Comparison of ENCODE assay signal across 8 cellular contexts in the genomic region with DNA sequence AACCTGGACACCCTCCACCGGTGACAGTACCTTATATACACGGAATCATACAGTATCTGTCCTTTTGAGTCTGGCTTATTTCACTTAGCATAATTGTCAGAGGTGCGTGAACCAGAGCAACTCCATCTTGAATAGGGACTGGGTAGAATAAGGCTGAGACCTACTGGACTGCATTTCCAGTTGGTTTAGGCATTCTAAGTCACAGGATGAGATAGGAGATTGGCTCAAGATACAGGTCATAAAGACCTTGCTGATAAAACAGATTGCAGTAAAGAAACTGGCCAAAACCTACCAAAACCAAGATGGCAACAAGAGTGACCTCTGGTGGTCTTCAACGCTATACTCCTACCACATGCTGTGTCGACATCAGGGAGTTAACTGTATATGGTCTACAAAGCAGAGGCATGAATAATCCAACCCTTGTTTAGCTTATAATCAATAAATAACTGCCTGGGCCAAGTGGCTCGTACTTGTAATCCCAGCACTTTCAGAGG. TPM values are rescaled to one million over a fixed set of nuclear protein-coding genes. Genes with fewer than 3 reads are reported as not detected.
A peak's percentile ranks its signal among the peaks of the same experiment; 100 is the strongest.
DNase-seq lines count a peak whose midpoint lies in the region; ATAC-seq and TF ChIP-seq lines count a peak whose summit lies in the region.

No MANE protein-coding gene starts in this region.

- H3K27ac Mint-ChIP-seq in activated CD4-positive, alpha-beta T cell treated with anti-CD3 and anti-CD28 coated beads, Interleukin-2, amount 10 ng/mL, durations not matched to agents 7 days and 5 days = peak overlapping the region; percentile 97
- H3K27ac Mint-ChIP-seq in naive thymus-derived CD8-positive, alpha-beta T cell = peak overlapping the region in 9 of 10 donors; percentile 48 to 97 (median 93)

- H3K4me3 ChIP-seq in astrocyte of the cerebellum (ENCODE audit: low read depth, low read length) = no peak overlapping the region

- peaks cover 29% of the 10 kb centered on the region for H3K36me3 Mint-ChIP-seq in activated CD4-positive, alpha-beta T cell treated with anti-CD3 and anti-CD28 coated beads, Interleukin-2, amount 10 ng/mL, durations not matched to agents 7 days and 5 days (ENCODE audit: low read depth)
- peaks cover 0 to 8% (median 0%) of the 10 kb centered on the region in 3 donors for H3K36me3 Mint-ChIP-seq in naive thymus-derived CD8-positive, alpha-beta T cell

- TF ChIP-seq CTCF in astrocyte of the cerebellum (IDR thresholded peaks at IDR 0.05; ENCODE audit: low read depth, low read length, missing control alignments) = peak; percentile 27

- no peak for ATAC-seq in naive thymus-derived CD8-positive, alpha-beta T cell
- ATAC-seq in HG02938 (IDR thresholded peaks at IDR 0.05; ENCODE audit: unreplicated experiment) = no peak
- ATAC-seq in HG03175 (IDR thresholded peaks at IDR 0.05; ENCODE audit: unreplicated experiment) = no peak

- CTCF ChIA-PET in activated CD4-positive, alpha-beta T cell treated with anti-CD3 and anti-CD28 coated beads, Interleukin-2, amount 10 ng/mL, durations not matched to agents 7 days and 5 days (lab: Charles Lee) = interaction anchor here (0.6 to 3.9 kb wide), 11 partner anchors 11 to 86 kb away, joined by 3 to 39 read pairs (median 3); partner anchors contain the start of genes RUSC1 and SCAMP3

- in situ Hi-C loops in astrocyte of the cerebellum (cut with HindIII; ENCODE audit: low sequenced_read_pairs) = no loop called here

- no peaks in the 10 kb centered on the region for H3K9me3 Mint-ChIP-seq in activated CD4-positive, alpha-beta T cell treated with anti-CD3 and anti-CD28 coated beads, Interleukin-2, amount 10 ng/mL, durations not matched to agents 7 days and 5 days
- no peaks in the 10 kb centered on the region for H3K9me3 Mint-ChIP-seq in naive thymus-derived CD8-positive, alpha-beta T cell

- peaks cover 2% of the 10 kb centered on the region for H3K27me3 Mint-ChIP-seq in activated CD4-positive, alpha-beta T cell treated with anti-CD3 and anti-CD28 coated beads, Interleukin-2, amount 10 ng/mL, durations not matched to agents 7 days and 5 days
- H3K27me3 Mint-ChIP-seq in naive thymus-derived CD8-positive, alpha-beta T cell = no peaks in the 10 kb centered on the region

- no peak for DNase-seq in activated CD4-positive, alpha-beta T cell treated with anti-CD3 and anti-CD28 coated beads, Interleukin-2, amount 10 ng/mL, durations not matched to agents 7 days and 5 days
- DNase-seq in activated CD4-positive, alpha-beta T cell treated with anti-CD3 and anti-CD28 coated beads for 1 hour = no peak
- DNase-seq in NCI-H1694 (lab: John Stamatoyannopoulos, UW) (peak; percentile 65), astrocyte of the cerebellum (ENCODE audit: low read depth) (no peak), NCI-H510A (lab: John Stamatoyannopoulos, UW) (no peak)
- no peak for DNase-seq in naive thymus-derived CD8-positive, alpha-beta T cell

- H3K4me3 Mint-ChIP-seq in activated CD4-positive, alpha-beta T cell treated with anti-CD3 and anti-CD28 coated beads, Interleukin-2, amount 10 ng/mL, durations not matched to agents 7 days and 5 days = peak overlapping the region; percentile 97
- peak overlapping the region in 7 of 10 donors; percentile 13 to 97 (median 39) for H3K4me3 Mint-ChIP-seq in naive thymus-derived CD8-positive, alpha-beta T cell

- H3K4me1 Mint-ChIP-seq in activated CD4-positive, alpha-beta T cell treated with anti-CD3 and anti-CD28 coated beads, Interleukin-2, amount 10 ng/mL, durations not matched to agents 7 days and 5 days = peaks cover 34% of the 10 kb centered on the region
- H3K4me1 Mint-ChIP-seq in naive thymus-derived CD8-positive, alpha-beta T cell = peaks cover 7 to 31% (median 25%) of the 10 kb centered on the region in 4 donors

- POLR2A ChIA-PET in activated CD4-positive, alpha-beta T cell treated with anti-CD3 and anti-CD28 coated beads, Interleukin-2, amount 10 ng/mL, durations not matched to agents 7 days and 5 days (lab: Charles Lee) = no interaction called here
- POLR2A ChIA-PET in naive thymus-derived CD8-positive, alpha-beta T cell (lab: Charles Lee) = interaction anchor here (0.7 to 2.1 kb wide), 6 partner anchors 16 to 1483 kb away, joined by 3 to 20 read pairs (median 8); partner anchors contain the start of genes CLK2 and SCAMP3

RNA-seq across cellular contexts. Expression of gene FDPS, which starts 1.4 kb away (rescaled TPM):
- 100 to 1,000 TPM; 209 to 229 TPM for total RNA-seq in activated CD4-positive, alpha-beta T cell treated with anti-CD3 and anti-CD28 coated beads, Interleukin-2, amount 10 ng/mL, durations not matched to agents 7 days and 5 days
- total RNA-seq in naive thymus-derived CD8-positive, alpha-beta T cell = 10 to 100 TPM; 78.9 to 87.1 TPM
- polyA plus RNA-seq in naive thymus-derived CD8-positive, alpha-beta T cell = 100 to 1,000 TPM in 2 of 3 donors, 10 to 100 TPM in 1; 97.2 to 120 (median 105) TPM

RNA-seq across cellular contexts. Expression of gene PKLR, which starts 6.1 kb away (rescaled TPM):
- not detected for total RNA-seq in activated CD4-positive, alpha-beta T cell treated with anti-CD3 and anti-CD28 coated beads, Interleukin-2, amount 10 ng/mL, durations not matched to agents 7 days and 5 days
- total RNA-seq in naive thymus-derived CD8-positive, alpha-beta T cell = not detected
- not detected for polyA plus RNA-seq in naive thymus-derived CD8-positive, alpha-beta T cell

RNA-seq across cellular contexts. Expression of gene RUSC1, which starts 13.4 kb away (rescaled TPM):
- total RNA-seq in activated CD4-positive, alpha-beta T cell treated with anti-CD3 and anti-CD28 coated beads, Interleukin-2, amount 10 ng/mL, durations not matched to agents 7 days and 5 days = 10 to 100 TPM; 30.2 to 31.6 TPM
- 10 to 100 TPM; 16.1 to 16.3 TPM for total RNA-seq in naive thymus-derived CD8-positive, alpha-beta T cell
- polyA plus RNA-seq in naive thymus-derived CD8-positive, alpha-beta T cell = 1 to 10 TPM; 4.4 to 7.9 (median 7.5) TPM

RNA-seq across cellular contexts. Expression of gene HCN3, which starts 30.0 kb away (rescaled TPM):
- 1 to 10 TPM; 2.5 to 3.4 TPM for total RNA-seq in activated CD4-positive, alpha-beta T cell treated with anti-CD3 and anti-CD28 coated beads, Interleukin-2, amount 10 ng/mL, durations not matched to agents 7 days and 5 days
- 1 to 10 TPM; 3.9 to 4.1 TPM for total RNA-seq in naive thymus-derived CD8-positive, alpha-beta T cell
- under 1 TPM in 2 of 3 donors, not detected in 1; 0.20 to 0.51 TPM for polyA plus RNA-seq in naive thymus-derived CD8-positive, alpha-beta T cell

RNA-seq across cellular contexts. Expression of gene CLK2, which starts 34.0 kb away (rescaled TPM):
- 100 to 1,000 TPM in 1 of 2 experiments, 10 to 100 TPM in 1; 100.0 to 104 TPM for total RNA-seq in activated CD4-positive, alpha-beta T cell treated with anti-CD3 and anti-CD28 coated beads, Interleukin-2, amount 10 ng/mL, durations not matched to agents 7 days and 5 days
- 100 to 1,000 TPM; 115 to 134 TPM for total RNA-seq in naive thymus-derived CD8-positive, alpha-beta T cell
- polyA plus RNA-seq in naive thymus-derived CD8-positive, alpha-beta T cell = 10 to 100 TPM; 11.3 to 22.6 (median 12.9) TPM
